9 cellular contexts compared by ENCODE assay signal in genomic region chr10:102115775-102116174, GRCh38. TPM values are rescaled to one million over a fixed set of nuclear protein-coding genes. Genes with fewer than 3 reads are reported as not detected.
DNase-seq lines count a peak whose midpoint lies in the region; ATAC-seq, FAIRE-seq and TF ChIP-seq lines count a peak whose summit lies in the region.
"Had no signal": no experiment of that assay in that cellular context is flagged by ENCODE, and none has a peak within 500 bp of the region (broad histone marks: within the 10 kb centered on the region; RNA-seq: fewer than 3 reads in every experiment).

No MANE protein-coding gene starts in this region.

- H3K4me1 ChIP-seq in PC-9 (replicated peaks; ENCODE audit: insufficient read depth) (no peaks in the 10 kb centered on the region; the same call in none of the 2 replicates), esophagus squamous epithelium (peaks cover 63 to 92% (median 70%) of the 10 kb centered on the region in 3 donors)

- TF ChIP-seq POLR2A in GM12891 (IDR thresholded peaks at IDR 0.05; ENCODE audit: low read depth, low read length) = no peak
- no peak for TF ChIP-seq POLR2A in esophagus squamous epithelium (IDR thresholded peaks at IDR 0.05)

- intact Hi-C loops in PC-9 (cut with micrococcal nuclease; ENCODE audit: unreplicated experiment) (loop anchor here (2.0 kb wide), 2 partner anchors 17 to 37 kb away; partner anchors contain the start of genes NOLC1 and PPRC1), esophagus squamous epithelium (cut with DNase I) (no loop called here)

- H3K4me2 ChIP-seq in PC-9 = peak overlapping the region; percentile 75; the same call in 1 of the 2 replicates

- H3K79me2 ChIP-seq in PC-9 (ENCODE audit: low read depth) = peaks cover 13% of the 10 kb centered on the region

- no peaks in the 10 kb centered on the region; the same call in 1 of the 2 replicates for H4K20me1 ChIP-seq in PC-9 (ENCODE audit: insufficient read depth)

- no peak overlapping the region for H3K27ac ChIP-seq in PC-9
- H3K27ac ChIP-seq in esophagus squamous epithelium = peak overlapping the region; percentile 91 to 99 (median 95)

- H3K9me3 ChIP-seq in PC-9 (ENCODE audit: insufficient read depth, low read depth) (no peaks in the 10 kb centered on the region), esophagus squamous epithelium (no peaks in the 10 kb centered on the region)

- CTCF ChIA-PET in PC-9 (lab: Charles Lee) = interaction anchor here (0.7 kb wide), 1 partner anchor 19 kb away, joined by 3 read pairs; no protein-coding TSS in a partner anchor

- no peak for ATAC-seq in GM21529 (IDR thresholded peaks at IDR 0.05; ENCODE audit: unreplicated experiment)

- H3K9me2 ChIP-seq in PC-9 (ENCODE audit: insufficient read depth) = no peaks in the 10 kb centered on the region

- H3K27me3 ChIP-seq in PC-9 (ENCODE audit: insufficient read depth, low read depth) (no peaks in the 10 kb centered on the region), esophagus squamous epithelium (no peaks in the 10 kb centered on the region)

- H3K36me3 ChIP-seq in PC-9 (ENCODE audit: low read depth) (no peaks in the 10 kb centered on the region), esophagus squamous epithelium (peaks cover 5 to 12% (median 12%) of the 10 kb centered on the region in 3 donors)

- H2AFZ ChIP-seq in PC-9 = no peak overlapping the region

- no TSS peak for BruUV-seq in PC-9 (replicated peaks; lab: Mats Ljungman, UMichigan)

- TF ChIP-seq CTCF in PC-9 (conservative IDR thresholded peaks at IDR 0.05) = no peak
- no peak for TF ChIP-seq CTCF in esophagus squamous epithelium (IDR thresholded peaks at IDR 0.05)

- POLR2A ChIA-PET in PC-9 (lab: Charles Lee; ENCODE audit: unreplicated experiment) = no interaction called here

- DNase-seq in GM12891 (ENCODE audit: insufficient read length, low spot score) (no peak), PC-9 (no peak), esophagus squamous epithelium (lab: John Stamatoyannopoulos, UW) (no peak), skeletal muscle cell (ENCODE audit: low read depth) (no peak), SHP77 (lab: John Stamatoyannopoulos, UW) (no peak), amniotic stem cell (lab: John Stamatoyannopoulos, UW) (no peak), NK-92 (lab: John Stamatoyannopoulos, UW; ENCODE audit: unreplicated experiment) (no peak)
- DNase-seq: effector CD4-positive, alpha-beta T cell had no signal

- no peaks in the 10 kb centered on the region for H3F3A ChIP-seq in PC-9 (ENCODE audit: insufficient read depth, low read depth)

- FAIRE-seq in GM12891 (lab: Jason Lieb, UNC) = peak; percentile 54

- WGBS in esophagus squamous epithelium, 2 donors = 2 to 5% methylated on average over 3 of the region's 3 CpGs

- H3K4me3 ChIP-seq in PC-9 (no peak overlapping the region), esophagus squamous epithelium (peak overlapping the region in 3 of 4 donors; percentile 78 to 92 (median 87)), skeletal muscle cell (ENCODE audit: low read depth, low read length) (peak overlapping the region; percentile 90)

TF ChIP-seq in GM12891, 5 proteins besides CTCF, POLR2A, EP300 and RAD21:
- TF ChIP-seq SPI1 (IDR thresholded peaks at IDR 0.05; ENCODE audit: low read depth, low read length) (0 out of 2 replicates have a peak, but pooled peaks have one; percentile 16), POLR2AphosphoS5 (IDR thresholded peaks at IDR 0.05; ENCODE audit: low read depth, low read length) (no peak)

RNA-seq across cellular contexts. Expression of gene LDB1, which starts 4.4 kb away (rescaled TPM):
- 34.0 TPM for polyA plus RNA-seq in GM12891 (2012; ENCODE audit: low read depth, missing spikeins)
- 31.2 and 38.5 TPM in 2 replicates for total RNA-seq in PC-9 (2021)
- total RNA-seq in esophagus squamous epithelium = 10 to 100 TPM; 26.2 to 54.0 (median 27.3) TPM

RNA-seq across cellular contexts. Expression of gene PPRC1, which starts 17.1 kb away (rescaled TPM):
- 22.3 TPM for polyA plus RNA-seq in GM12891 (2012; ENCODE audit: low read depth, missing spikeins)
- 22.9 and 25.1 TPM in 2 replicates for total RNA-seq in PC-9 (2021)
- 10 to 100 TPM; 10.5 to 29.9 (median 27.2) TPM for total RNA-seq in esophagus squamous epithelium

RNA-seq across cellular contexts. Expression of gene NOLC1, which starts 36.4 kb away (rescaled TPM):
- polyA plus RNA-seq in GM12891 (2012; ENCODE audit: low read depth, missing spikeins) = 68.9 TPM
- total RNA-seq in PC-9 (2021) = 58.3 and 59.5 TPM in 2 replicates
- total RNA-seq in esophagus squamous epithelium = 10 to 100 TPM; 38.6 to 90.6 (median 83.4) TPM

RNA-seq across cellular contexts. Expression of gene HPS6, which starts 50.6 kb away (rescaled TPM):
- 10.1 TPM for polyA plus RNA-seq in GM12891 (2012; ENCODE audit: low read depth, missing spikeins)
- total RNA-seq in PC-9 (2021) = 12.5 and 16.9 TPM in 2 replicates
- 10 to 100 TPM; 22.7 to 29.4 (median 23.3) TPM for total RNA-seq in esophagus squamous epithelium

RNA-seq across cellular contexts. Expression of gene ARMH3, which starts 59.8 kb away (rescaled TPM):
- polyA plus RNA-seq in GM12891 (2012; ENCODE audit: low read depth, missing spikeins) = 15.8 TPM
- 12.0 and 12.8 TPM in 2 replicates for total RNA-seq in PC-9 (2021)
- total RNA-seq in esophagus squamous epithelium = 10 to 100 TPM; 13.3 to 17.2 (median 16.1) TPM
